ENCODE assay signal across 8 cellular contexts in genomic region chr7:32947420-32947983, GRCh38.
"Had no signal": no experiment of that assay in that cellular context is flagged by ENCODE, and none has a peak within 500 bp of the region (broad histone marks: within the 10 kb centered on the region; RNA-seq: fewer than 3 reads in every experiment).

No MANE protein-coding gene starts in this region.

- H3K9ac ChIP-seq: GM23248, KMS-11 had no signal

- H3K36me3 ChIP-seq: HAP-1 had no signal

- FAIRE-seq: HTR-8/SVneo had no signal

- DNase-seq: GM23248, GOT3, H7, HFFc6 had no signal

- ATAC-seq: HCT116 had no signal

- H2AFZ ChIP-seq: GM23248 had no signal

- H3K27ac ChIP-seq: GM23248, KMS-11 had no signal

- H3K4me3 ChIP-seq: GM23248, HAP-1 had no signal

- H3K4me2 ChIP-seq: KMS-11 had no signal
